ENCODE assay signal across 13 cellular contexts in the genomic region with DNA sequence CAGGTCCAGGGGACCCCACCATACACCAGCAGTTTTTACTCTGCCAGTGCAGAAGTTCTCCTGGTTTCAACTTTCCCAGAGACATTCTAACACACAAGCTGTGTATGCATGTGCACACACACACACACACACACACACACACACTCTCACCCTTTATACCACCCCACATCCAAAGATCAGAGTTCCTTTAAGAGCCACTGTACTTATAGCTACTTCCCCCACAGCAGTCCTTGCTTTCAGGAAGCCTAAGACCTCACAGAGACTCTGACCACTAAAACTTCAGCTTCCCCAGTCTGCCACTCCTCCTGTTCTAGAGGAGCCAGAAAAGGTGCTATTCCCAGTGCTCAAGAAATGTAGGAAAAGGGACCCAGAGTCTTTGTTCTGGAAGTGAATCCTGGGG.
"Had no signal": no experiment of that assay in that cellular context is flagged by ENCODE, and none has a peak within 500 bp of the region (broad histone marks: within the 10 kb centered on the region; RNA-seq: fewer than 3 reads in every experiment).

No MANE protein-coding gene starts in this region.

- H3K9ac ChIP-seq: parathyroid adenoma had no signal

- H3K4me3 Mint-ChIP-seq: activated CD4-positive, alpha-beta T cell treated with anti-CD3 and anti-CD28 coated beads, Interleukin-2, amount 10 ng/mL, durations not matched to agents 24 days and 14 days; activated T-helper 17 cell treated with anti-CD3 and anti-CD28 coated beads, Interleukin-2, amount 50 U/mL, for 72 hours; naive B cell had no signal

- H3K36me3 ChIP-seq: ascending aorta, lower lobe of right lung had no signal

- H3K27me3 ChIP-seq: ascending aorta had no signal

- H3K4me1 ChIP-seq: ascending aorta, parathyroid adenoma had no signal

- H3K9me3 ChIP-seq: ascending aorta, lower lobe of right lung had no signal

- H2AFZ ChIP-seq: parathyroid adenoma had no signal

- H3K9me3 Mint-ChIP-seq: activated CD4-positive, alpha-beta T cell treated with anti-CD3 and anti-CD28 coated beads, Interleukin-2, amount 10 ng/mL, durations not matched to agents 24 days and 14 days; naive B cell had no signal

- H3K27ac ChIP-seq: ascending aorta, lower lobe of right lung, parathyroid adenoma had no signal

- H3K27ac Mint-ChIP-seq: activated CD4-positive, alpha-beta T cell treated with anti-CD3 and anti-CD28 coated beads, Interleukin-2, amount 10 ng/mL, durations not matched to agents 24 days and 14 days; activated T-helper 17 cell treated with anti-CD3 and anti-CD28 coated beads, Interleukin-2, amount 50 U/mL, for 72 hours; naive B cell had no signal

- H3K79me2 ChIP-seq: parathyroid adenoma had no signal

- DNase-seq: activated CD4-positive, alpha-beta T cell treated with anti-CD3 and anti-CD28 coated beads, Interleukin-2, amount 10 ng/mL, durations not matched to agents 24 days and 14 days; activated CD4-positive, CD25-positive, alpha-beta regulatory T cell; activated naive CD4-positive, alpha-beta T cell treated with Interleukin-2 at 50 U/mL for 16 hours; activated T-cell treated with anti-CD3 and anti-CD28 coated beads for 4 hours; left colon; lower lobe of right lung; naive B cell; stimulated activated CD4-positive, alpha-beta T cell treated with anti-CD3 and anti-CD28 coated beads, Interleukin-1b, Interleukin-23, amount 100 ng/mL, for 48 hours; T-helper 1 cell; T1000 had no signal

- H3K36me3 Mint-ChIP-seq: naive B cell had no signal

- H3K4me1 Mint-ChIP-seq: activated CD4-positive, alpha-beta T cell treated with anti-CD3 and anti-CD28 coated beads, Interleukin-2, amount 10 ng/mL, durations not matched to agents 24 days and 14 days; activated T-helper 17 cell treated with anti-CD3 and anti-CD28 coated beads, Interleukin-2, amount 50 U/mL, for 72 hours; naive B cell had no signal

- H3K27me3 Mint-ChIP-seq: activated CD4-positive, alpha-beta T cell treated with anti-CD3 and anti-CD28 coated beads, Interleukin-2, amount 10 ng/mL, durations not matched to agents 24 days and 14 days had no signal

- H3K4me3 ChIP-seq: ascending aorta, lower lobe of right lung had no signal
